Comparison of ENCODE assay signal across 14 cellular contexts in genomic region chr1:42692461-42692860, GRCh38. TPM values are rescaled to one million over a fixed set of nuclear protein-coding genes. Genes with fewer than 3 reads are reported as not detected.
DNase-seq lines count a peak whose midpoint lies in the region; ATAC-seq, FAIRE-seq and TF ChIP-seq lines count a peak whose summit lies in the region.
"Had no signal": no experiment of that assay in that cellular context is flagged by ENCODE, and none has a peak within 500 bp of the region (broad histone marks: within the 10 kb centered on the region; RNA-seq: fewer than 3 reads in every experiment).

No MANE protein-coding gene starts in this region.

- H3K23ac ChIP-seq in H1 (ENCODE audit: insufficient read length), result no peak overlapping the region

- CTCF ChIA-PET in CD8-positive, alpha-beta memory T cell (lab: Charles Lee), result interaction anchor here (1.8 kb wide), 1 partner anchor 10 kb away, joined by 5 read pairs; the partner anchor contains the start of gene YBX1
- CTCF ChIA-PET in H1 (lab: Charles Lee; ENCODE audit: partially characterized antibody), result interaction anchor here (1.1 to 1.8 kb wide), 8 partner anchors 22 to 114 kb away, joined by 3 to 6 read pairs (median 3); no protein-coding TSS in a partner anchor
- CTCF ChIA-PET in naive thymus-derived CD4-positive, alpha-beta T cell (lab: Charles Lee), result interaction anchor here (1.2 kb wide), 1 partner anchor 110 kb away, joined by 3 read pairs; no protein-coding TSS in a partner anchor

- no peaks in the 10 kb centered on the region; the same call in none of the 2 replicates for H3K79me1 ChIP-seq in H1 (ENCODE audit: low read depth, low read length)

- POLR2A ChIA-PET in CD8-positive, alpha-beta memory T cell (lab: Charles Lee), result interaction anchor here (2.5 kb wide), 1 partner anchor 10 kb away, joined by 12 read pairs; the partner anchor contains the start of gene YBX1
- POLR2A ChIA-PET in H1 (lab: Charles Lee; ENCODE audit: partially characterized antibody), result interaction anchor here (0.9 to 4.2 kb wide), 9 partner anchors 10 to 55 kb away, joined by 3 to 94 read pairs (median 6); partner anchors contain the start of gene YBX1
- POLR2A ChIA-PET in naive thymus-derived CD4-positive, alpha-beta T cell (lab: Charles Lee), result interaction anchor here (0.6 to 1.4 kb wide), 2 partner anchors 10 to 277 kb away, joined by 5 to 9 read pairs; partner anchors contain the start of gene YBX1

- no peak overlapping the region for H2BK15ac ChIP-seq in H1 (ENCODE audit: low read length)

- no peak overlapping the region for H3K18ac ChIP-seq in H1 (ENCODE audit: extremely low read depth, low read length)

- no peak overlapping the region for H2BK20ac ChIP-seq in H1 (ENCODE audit: low read length)

- no peak overlapping the region for H4K5ac ChIP-seq in H1 (ENCODE audit: insufficient read length, low read depth, low read length)

- no peak overlapping the region for H3K14ac ChIP-seq in H1 (ENCODE audit: insufficient read length)

- H3K9me3 ChIP-seq in CD8-positive, alpha-beta memory T cell (ENCODE audit: low read length), result no peaks in the 10 kb centered on the region
- H3K9me3 ChIP-seq in H1 (ENCODE audit: insufficient read depth in 2 of 2, low read depth in 1 of 2, low read length in 1 of 2), result no peaks in the 10 kb centered on the region
- no peaks in the 10 kb centered on the region for H3K9me3 ChIP-seq in naive thymus-derived CD4-positive, alpha-beta T cell (ENCODE audit: control insufficient read depth in 2 of 3, low read length in 3 of 3)

- peak overlapping the region in 7 of 8 donors; percentile 2 to 62 (median 45) for H3K27ac Mint-ChIP-seq in CD8-positive, alpha-beta memory T cell
- H3K27ac Mint-ChIP-seq in naive thymus-derived CD4-positive, alpha-beta T cell, result peak overlapping the region in 7 of 9 donors; percentile 19 to 71 (median 39)

- H2BK12ac ChIP-seq in H1 (ENCODE audit: low read depth, low read length), result no peak overlapping the region

- no peaks in the 10 kb centered on the region for H3K27me3 Mint-ChIP-seq in CD8-positive, alpha-beta memory T cell
- H3K27me3 Mint-ChIP-seq in naive thymus-derived CD4-positive, alpha-beta T cell, result no peaks in the 10 kb centered on the region

- H4K91ac ChIP-seq in H1 (replicated peaks; ENCODE audit: insufficient read length, low read length), result no peak overlapping the region

- TF ChIP-seq RAD21 in H1 (IDR thresholded peaks at IDR 0.05 in 1 of 2, conservative IDR thresholded peaks at IDR 0.05 in 1 of 2; ENCODE audit: low read depth in 2 of 2, low read length in 2 of 2), result no peak

- no peak for TF ChIP-seq EP300 in H1 (IDR thresholded peaks at IDR 0.05; ENCODE audit: borderline replicate concordance in 1 of 2, low read depth in 2 of 2, low read length in 2 of 2)

- no peak overlapping the region for H2AFZ ChIP-seq in H1 (ENCODE audit: low read length)

- H3K4me3 Mint-ChIP-seq in CD8-positive, alpha-beta memory T cell, result peak overlapping the region in 3 of 7 donors; percentile 6 to 53 (median 26)
- peak overlapping the region in 3 of 10 donors; percentile 20 to 56 (median 26) for H3K4me3 Mint-ChIP-seq in naive thymus-derived CD4-positive, alpha-beta T cell

- DNase-seq in CD8-positive, alpha-beta memory T cell, result no peak
- DNase-seq in LoVo (ENCODE audit: low spot score), result peak; percentile 66
- no peak for DNase-seq in H1 (ENCODE audit: low read depth in 1 of 2, low spot score in 2 of 2)
- DNase-seq in naive thymus-derived CD4-positive, alpha-beta T cell, result no peak
- DNase-seq in NCI-H2171 (lab: John Stamatoyannopoulos, UW), result no peak
- no peak for DNase-seq in NCI-H2227 (lab: John Stamatoyannopoulos, UW; ENCODE audit: unreplicated experiment)
- DNase-seq in hippocampal formation (lab: John Stamatoyannopoulos, UW), result no peak
- no peak for DNase-seq in AG20443 (ENCODE audit: low spot score)
- DNase-seq: activated gamma-delta T cell, GOT3, SHP77 had no signal

- TF ChIP-seq POLR2A in H1 (IDR thresholded peaks at IDR 0.05; ENCODE audit: control extremely low read depth in 1 of 2, low read depth in 2 of 2, low read length in 2 of 2), result no peak

- H3K4me1 ChIP-seq in CD8-positive, alpha-beta memory T cell (ENCODE audit: insufficient read depth, low read length), result peaks cover 55% of the 10 kb centered on the region
- peaks cover 0 to 9% (median 4%) of the 10 kb centered on the region in 4 experiments; a peak in 4 of 7 replicates for H3K4me1 ChIP-seq in H1 (replicated peaks in 1 of 4; ENCODE audit: control insufficient read depth in 3 of 4, insufficient read depth in 4 of 4, low read length in 3 of 4)
- H3K4me1 ChIP-seq in naive thymus-derived CD4-positive, alpha-beta T cell (ENCODE audit: control insufficient read depth in 2 of 2, insufficient read depth in 2 of 2, low read length in 2 of 2), result peaks cover 44 to 51% of the 10 kb centered on the region in 2 donors

- no peak overlapping the region for H2BK120ac ChIP-seq in H1 (replicated peaks; ENCODE audit: low read depth, low read length)

- H3K56ac ChIP-seq in H1 (replicated peaks; ENCODE audit: insufficient read length, low read depth, low read length), result no peak overlapping the region

- H3K36me3 Mint-ChIP-seq in CD8-positive, alpha-beta memory T cell, result peaks cover 3 to 66% (median 8%) of the 10 kb centered on the region in 3 donors
- H3K36me3 Mint-ChIP-seq in naive thymus-derived CD4-positive, alpha-beta T cell, result peaks cover 4 to 24% (median 14%) of the 10 kb centered on the region in 5 donors

- H4K20me1 ChIP-seq in H1 (replicated peaks in 1 of 2; ENCODE audit: control insufficient read depth in 1 of 2, insufficient read depth in 2 of 2, low read length in 2 of 2), result peaks cover 40 to 56% of the 10 kb centered on the region in 2 experiments

- H3K4me2 ChIP-seq in H1 (ENCODE audit: insufficient read depth in 1 of 2, low read depth in 2 of 2, low read length in 2 of 2), result peak overlapping the region; percentile 4 to 41; a peak in 2 of 4 replicates

- FAIRE-seq in H1 (lab: Jason Lieb, UNC), result no peak

- 63% methylated on average over 5 of the region's 5 CpGs; no CpG with 5 or more reads in 1 of the 2 experiments for WGBS in H1 (ENCODE audit: extremely low coverage in 1 of 2, insufficient coverage in 1 of 2, insufficient read length in 1 of 2, insufficient replicate concordance in 2 of 2, low coverage in 1 of 2, low lambda C conversion rate in 2 of 2, missing lambda C conversion rate in 1 of 2), 2 experiments

- H3K4me3 ChIP-seq in CD8-positive, alpha-beta memory T cell (ENCODE audit: low read length), result no peak overlapping the region
- H3K4me3 ChIP-seq in H1 (ENCODE audit: extremely low read depth in 1 of 4, insufficient read depth in 2 of 4, low read depth in 3 of 4, low read length in 4 of 4), result no peak overlapping the region
- H3K4me3 ChIP-seq in naive thymus-derived CD4-positive, alpha-beta T cell (ENCODE audit: low read length), result no peak overlapping the region
- H3K4me3 ChIP-seq: skin epidermis had no signal

- no peak overlapping the region for H3K27ac ChIP-seq in CD8-positive, alpha-beta memory T cell (ENCODE audit: low read depth, low read length)
- H3K27ac ChIP-seq in H1 (ENCODE audit: low read depth, low read length), result no peak overlapping the region
- peak overlapping the region; percentile 7 for H3K27ac ChIP-seq in naive thymus-derived CD4-positive, alpha-beta T cell (ENCODE audit: low read depth, low read length)
- H3K27ac ChIP-seq: skin epidermis had no signal

- H3K9ac ChIP-seq in H1 (replicated peaks in 1 of 4; ENCODE audit: extremely low read depth in 1 of 4, low read depth in 3 of 4, low read length in 3 of 4), result no peak overlapping the region; a peak in 1 of 7 replicates

- H3K27me3 ChIP-seq in CD8-positive, alpha-beta memory T cell (ENCODE audit: insufficient read depth, low read length, poor library complexity, severe bottlenecking), result no peaks in the 10 kb centered on the region
- no peaks in the 10 kb centered on the region for H3K27me3 ChIP-seq in H1 (replicated peaks in 1 of 4; ENCODE audit: control insufficient read depth in 3 of 4, extremely low read depth in 1 of 4, insufficient read depth in 3 of 4, low read length in 3 of 4)
- no peaks in the 10 kb centered on the region for H3K27me3 ChIP-seq in naive thymus-derived CD4-positive, alpha-beta T cell (ENCODE audit: control insufficient read depth in 2 of 2, insufficient read depth in 2 of 2, low read length in 2 of 2)

- peaks cover 26% of the 10 kb centered on the region for H3K36me3 ChIP-seq in CD8-positive, alpha-beta memory T cell (ENCODE audit: insufficient read depth, low read length)
- H3K36me3 ChIP-seq in H1 (ENCODE audit: control insufficient read depth in 2 of 4, insufficient read depth in 4 of 4, low read length in 3 of 4), result peaks cover 6 to 63% (median 25%) of the 10 kb centered on the region in 4 experiments
- H3K36me3 ChIP-seq in naive thymus-derived CD4-positive, alpha-beta T cell (ENCODE audit: control insufficient read depth in 2 of 3, insufficient read depth in 3 of 3, low read length in 3 of 3), result peaks cover 11 to 40% (median 27%) of the 10 kb centered on the region in 3 experiments

- peaks cover 63 to 98% of the 10 kb centered on the region in 2 experiments for H3K79me2 ChIP-seq in H1 (ENCODE audit: control insufficient read depth in 1 of 2, insufficient read depth in 2 of 2, low read length in 2 of 2)

- H3K23me2 ChIP-seq in H1 (ENCODE audit: low read depth, low read length), result no peaks in the 10 kb centered on the region; the same call in 1 of the 2 replicates

- H3K4me1 Mint-ChIP-seq in CD8-positive, alpha-beta memory T cell, result peaks cover 74 to 88% (median 82%) of the 10 kb centered on the region in 3 donors
- H3K4me1 Mint-ChIP-seq in naive thymus-derived CD4-positive, alpha-beta T cell, result peaks cover 41 to 84% (median 76%) of the 10 kb centered on the region in 7 donors

- H3K9me3 Mint-ChIP-seq in CD8-positive, alpha-beta memory T cell, result no peaks in the 10 kb centered on the region
- no peaks in the 10 kb centered on the region for H3K9me3 Mint-ChIP-seq in naive thymus-derived CD4-positive, alpha-beta T cell

- no peak overlapping the region for H2AK5ac ChIP-seq in H1 (ENCODE audit: low read depth, low read length)

- no peak overlapping the region for H3K4ac ChIP-seq in H1 (replicated peaks; ENCODE audit: insufficient read length, low read depth, low read length)

- TF ChIP-seq CTCF in H1 (IDR thresholded peaks at IDR 0.05; ENCODE audit: control extremely low read depth in 1 of 3, insufficient read depth in 1 of 3, low read depth in 1 of 3, low read length in 3 of 3), result no peak

- H4K8ac ChIP-seq in H1 (ENCODE audit: extremely low read depth, insufficient read depth, low read length), result no peak overlapping the region

- no peak for ATAC-seq in naive thymus-derived CD4-positive, alpha-beta T cell

- intact Hi-C loops in naive thymus-derived CD4-positive, alpha-beta T cell (cut with micrococcal nuclease), result no loop called here

- no peak overlapping the region for H2BK5ac ChIP-seq in H1 (ENCODE audit: low read depth, low read length)

RNA-seq across cellular contexts. Expression of gene YBX1, which starts 10.2 kb away (rescaled TPM):
- 1,000 to 10,000 TPM; 1,366 to 1,379 TPM for total RNA-seq in CD8-positive, alpha-beta memory T cell
- 99.0 TPM for polyA plus RNA-seq in CD8-positive, alpha-beta memory T cell
- total RNA-seq in H1 (2021; fragmentation: NEBNext Ultra II Directional; extraction: Animal tissue kit (Norgen Biotek cat#: 25700)), result 1,219 and 1,248 TPM in 2 replicates
- 438 and 476 TPM in 2 replicates for polyA plus RNA-seq in H1 (2011; rRNA removed)
- 1,002 TPM for polyA plus RNA-seq in H1 (2011; cell fraction: cytosol; rRNA removed)
- 864 TPM for polyA plus RNA-seq in H1 (2011; cell fraction: nucleus; rRNA removed)
- polyA plus RNA-seq in H1 (2012, experiment 1 of 2), result 1,144 to 1,314 TPM (median 1,258 TPM) in 4 replicates
- polyA plus RNA-seq in H1 (2012, experiment 2 of 2), result 645 TPM
- 1,303 TPM for polyA plus RNA-seq in H1 (2013, experiment 1 of 2)
- polyA plus RNA-seq in H1 (2013, experiment 2 of 2), result 1,245 TPM
- polyA minus RNA-seq in H1 (2011; rRNA and poly(A)+ RNA removed), result 230 and 291 TPM in 2 replicates
- polyA minus RNA-seq in H1 (2011; cell fraction: cytosol; rRNA and poly(A)+ RNA removed), result 523 TPM
- 554 TPM for polyA minus RNA-seq in H1 (2011; cell fraction: nucleus; rRNA and poly(A)+ RNA removed)
- 100 to 1,000 TPM; 277 to 471 (median 287) TPM for total RNA-seq in naive thymus-derived CD4-positive, alpha-beta T cell
- polyA plus RNA-seq in naive thymus-derived CD4-positive, alpha-beta T cell, result 10 to 100 TPM; 66.6 to 71.2 TPM

RNA-seq across cellular contexts. Expression of gene PPIH, which starts 34.2 kb away (rescaled TPM):
- 100 to 1,000 TPM in 1 of 2 experiments, 10 to 100 TPM in 1; 95.9 to 117 TPM for total RNA-seq in CD8-positive, alpha-beta memory T cell
- 82.0 TPM for polyA plus RNA-seq in CD8-positive, alpha-beta memory T cell
- 72.8 and 78.1 TPM in 2 replicates for total RNA-seq in H1 (2021; fragmentation: NEBNext Ultra II Directional; extraction: Animal tissue kit (Norgen Biotek cat#: 25700))
- polyA plus RNA-seq in H1 (2011; rRNA removed), result 62.2 and 91.5 TPM in 2 replicates
- 89.2 TPM for polyA plus RNA-seq in H1 (2011; cell fraction: cytosol; rRNA removed)
- polyA plus RNA-seq in H1 (2011; cell fraction: nucleus; rRNA removed), result 17.0 TPM
- 78.6 to 85.0 TPM (median 82.7 TPM) in 4 replicates for polyA plus RNA-seq in H1 (2012, experiment 1 of 2)
- polyA plus RNA-seq in H1 (2012, experiment 2 of 2), result 75.1 TPM
- 86.3 TPM for polyA plus RNA-seq in H1 (2013, experiment 1 of 2)
- 89.0 TPM for polyA plus RNA-seq in H1 (2013, experiment 2 of 2)
- 17.9 and 26.8 TPM in 2 replicates for polyA minus RNA-seq in H1 (2011; rRNA and poly(A)+ RNA removed)
- 18.9 TPM for polyA minus RNA-seq in H1 (2011; cell fraction: cytosol; rRNA and poly(A)+ RNA removed)
- polyA minus RNA-seq in H1 (2011; cell fraction: nucleus; rRNA and poly(A)+ RNA removed), result 32.5 TPM
- 10 to 100 TPM; 28.0 to 76.8 (median 40.7) TPM for total RNA-seq in naive thymus-derived CD4-positive, alpha-beta T cell
- polyA plus RNA-seq in naive thymus-derived CD4-positive, alpha-beta T cell, result 10 to 100 TPM; 70.1 to 79.7 TPM

RNA-seq across cellular contexts. Expression of gene CLDN19, which starts 47.6 kb away (rescaled TPM):
- total RNA-seq in CD8-positive, alpha-beta memory T cell, result not detected
- not detected for polyA plus RNA-seq in CD8-positive, alpha-beta memory T cell
- 9.7 and 12.1 TPM in 2 replicates for total RNA-seq in H1 (2021; fragmentation: NEBNext Ultra II Directional; extraction: Animal tissue kit (Norgen Biotek cat#: 25700))
- polyA plus RNA-seq in H1 (2011; rRNA removed), result 17.2 and 27.8 TPM in 2 replicates
- polyA plus RNA-seq in H1 (2011; cell fraction: cytosol; rRNA removed), result 19.5 TPM
- 22.5 TPM for polyA plus RNA-seq in H1 (2011; cell fraction: nucleus; rRNA removed)
- 8.1 to 15.1 TPM (median 13.1 TPM) in 4 replicates for polyA plus RNA-seq in H1 (2012, experiment 1 of 2)
- 11.9 TPM for polyA plus RNA-seq in H1 (2012, experiment 2 of 2)
- 10.3 TPM for polyA plus RNA-seq in H1 (2013, experiment 1 of 2)
- polyA plus RNA-seq in H1 (2013, experiment 2 of 2), result 11.9 TPM
- polyA minus RNA-seq in H1 (2011; rRNA and poly(A)+ RNA removed), result 11.2 and 12.8 TPM in 2 replicates
- polyA minus RNA-seq in H1 (2011; cell fraction: cytosol; rRNA and poly(A)+ RNA removed), result 9.9 TPM
- 10.9 TPM for polyA minus RNA-seq in H1 (2011; cell fraction: nucleus; rRNA and poly(A)+ RNA removed)
- total RNA-seq in naive thymus-derived CD4-positive, alpha-beta T cell, result not detected
- polyA plus RNA-seq in naive thymus-derived CD4-positive, alpha-beta T cell, result not detected
- total RNA-seq: mesenteric fat pad, NCI-H460 had no signal

Comparison
In these comparisons a context has a peak if more than half of its experiments do, and no peak if none do; other contexts are left out.
1. RNA of gene CLDN19, which starts 47.6 kb away (total RNA-seq): 9.7 to 12.1 TPM in H1; not detected in CD8-positive, alpha-beta memory T cell and not detected in naive thymus-derived CD4-positive, alpha-beta T cell; every median in the first group is over 10 times any median in the second.